ENCODE assay signal across 21 cellular contexts in the genomic region with DNA sequence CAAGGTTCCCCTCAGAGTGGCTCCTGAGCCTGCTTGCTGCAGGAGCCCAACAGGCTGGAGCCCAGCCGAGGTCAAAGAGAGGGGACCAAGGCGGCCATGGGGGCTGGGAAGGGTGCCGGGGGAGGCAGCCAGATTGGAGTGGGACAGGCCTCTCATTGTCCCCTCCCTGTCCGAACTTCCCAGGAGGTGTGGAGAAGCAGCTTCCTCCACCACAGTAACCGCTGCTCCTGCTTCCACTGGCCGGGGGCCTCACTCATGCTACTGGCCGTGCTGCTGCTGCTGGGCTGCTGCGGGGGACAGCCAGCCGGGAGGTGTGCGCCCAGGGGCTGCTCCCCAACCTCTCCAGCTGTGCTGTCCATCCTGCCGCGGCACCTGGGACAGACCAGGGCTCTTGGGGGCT. TPM values are rescaled to one million over a fixed set of nuclear protein-coding genes. Genes with fewer than 3 reads are reported as not detected.
A peak's percentile ranks its signal among the peaks of the same experiment; 100 is the strongest.
DNase-seq lines count a peak whose midpoint lies in the region; TF ChIP-seq lines count a peak whose summit lies in the region.
"Had no signal": no experiment of that assay in that cellular context is flagged by ENCODE, and none has a peak within 500 bp of the region (broad histone marks: within the 10 kb centered on the region; RNA-seq: fewer than 3 reads in every experiment).

No MANE protein-coding gene starts in this region.

- H3K9me3 Mint-ChIP-seq in type B pancreatic cell = no peaks in the 10 kb centered on the region
- H3K9me3 Mint-ChIP-seq: CD4-positive, alpha-beta memory T cell; GM23338 had no signal

- H3K27ac ChIP-seq in BLaER1 (peak overlapping the region; percentile 96), caudate nucleus (ENCODE audit: low read depth, low read length) (peak overlapping the region; percentile 30), right atrium auricular region (peak overlapping the region; percentile 31 to 37), skeletal muscle tissue (ENCODE audit: low read depth, low read length) (no peak overlapping the region)
- H3K27ac ChIP-seq: SJSA1 had no signal

- H3K9ac ChIP-seq in BLaER1 = peak overlapping the region; percentile 80
- peak overlapping the region in 2 of 3 donors; percentile 50 to 54 for H3K9ac ChIP-seq in skeletal muscle tissue (ENCODE audit: low read depth in 1 of 3, low read length in 3 of 3)

- H3K36me3 ChIP-seq in BLaER1 = peaks cover 20% of the 10 kb centered on the region
- H3K36me3 ChIP-seq in right atrium auricular region = no peaks in the 10 kb centered on the region
- H3K36me3 ChIP-seq in skeletal muscle tissue (ENCODE audit: control insufficient read depth in 3 of 3, insufficient read depth in 3 of 3, low read length in 3 of 3) = peaks cover 2 to 6% (median 3%) of the 10 kb centered on the region in 3 donors

- H3K27me3 Mint-ChIP-seq in type B pancreatic cell = no peaks in the 10 kb centered on the region
- H3K27me3 Mint-ChIP-seq: CD4-positive, alpha-beta memory T cell had no signal

- H3K4me3 Mint-ChIP-seq in type B pancreatic cell = no peak overlapping the region
- H3K4me3 Mint-ChIP-seq: GM23338 had no signal

- no peak overlapping the region for H3K4me3 ChIP-seq in BLaER1
- H3K4me3 ChIP-seq in right atrium auricular region = no peak overlapping the region
- H3K4me3 ChIP-seq in skeletal muscle tissue (ENCODE audit: low read length in 3 of 3) = no peak overlapping the region
- H3K4me3 ChIP-seq: GM12878, GM23338, SJSA1 had no signal

- no peaks in the 10 kb centered on the region for H3K36me3 Mint-ChIP-seq in type B pancreatic cell

- no peak overlapping the region for H3K27ac Mint-ChIP-seq in type B pancreatic cell
- H3K27ac Mint-ChIP-seq: GM23338 had no signal

- H3K4me1 ChIP-seq in BLaER1 (peaks cover 95% of the 10 kb centered on the region), right atrium auricular region (peaks cover 0 to 76% of the 10 kb centered on the region in 2 donors), skeletal muscle tissue (ENCODE audit: control insufficient read depth in 3 of 3, insufficient read depth in 3 of 3, low read length in 3 of 3) (peaks cover 81 to 93% (median 87%) of the 10 kb centered on the region in 3 donors)

- H3K4me2 ChIP-seq in BLaER1 = peak overlapping the region; percentile 96
- H3K4me2 ChIP-seq: GM23338 had no signal

- peaks cover 17% of the 10 kb centered on the region for H3K4me1 Mint-ChIP-seq in type B pancreatic cell (ENCODE audit: unreplicated experiment)

- TF ChIP-seq CTCF in right atrium auricular region (IDR thresholded peaks at IDR 0.05) (no peak), type B pancreatic cell (conservative IDR thresholded peaks at IDR 0.05) (no peak)

- DNase-seq in caudate nucleus (lab: John Stamatoyannopoulos, UW) (no peak), right atrium auricular region (ENCODE audit: low spot score) (no peak), SHP77 (lab: John Stamatoyannopoulos, UW) (no peak), retina (no peak), type B pancreatic cell (ENCODE audit: extremely low spot score, unreplicated experiment) (no peak), islet precursor cell (no peak)
- DNase-seq: ACHN; AML-193; CD4-positive, alpha-beta memory T cell; DND-41; GDM1; MV-4-11; NCI-H1417; NCI-H187 treated with DMSO at 0.1 percent for 48 hours; NCI-H69; RPMI8226 had no signal

- H3K9me3 ChIP-seq in BLaER1 (no peaks in the 10 kb centered on the region), right atrium auricular region (no peaks in the 10 kb centered on the region), skeletal muscle tissue (ENCODE audit: control insufficient read depth in 3 of 3, low read length in 3 of 3) (no peaks in the 10 kb centered on the region)
- H3K9me3 ChIP-seq: SJSA1 had no signal

- H3K27me3 ChIP-seq in BLaER1 (no peaks in the 10 kb centered on the region), right atrium auricular region (no peaks in the 10 kb centered on the region), skeletal muscle tissue (ENCODE audit: control insufficient read depth in 3 of 3, insufficient read depth in 3 of 3, low read length in 3 of 3) (no peaks in the 10 kb centered on the region)
- H3K27me3 ChIP-seq: SJSA1 had no signal

- H4K20me1 ChIP-seq in BLaER1 = no peaks in the 10 kb centered on the region

RNA-seq across cellular contexts. Expression of a gene that starts 29.3 kb away (rescaled TPM):
- 10 to 100 TPM; 56.3 to 61.6 TPM for total RNA-seq in right atrium auricular region
- 18.3 TPM for total RNA-seq in skeletal muscle tissue
- total RNA-seq in type B pancreatic cell (ENCODE audit: low replicate concordance) = 86.5 and 112 TPM in 2 replicates

RNA-seq across cellular contexts. Expression of a gene that starts 29.6 kb away (rescaled TPM):
- total RNA-seq in right atrium auricular region (10 to 100 TPM; 18.3 to 28.7 TPM), skeletal muscle tissue (8.9 TPM), type B pancreatic cell (ENCODE audit: low replicate concordance) (29.5 and 31.2 TPM in 2 replicates)

RNA-seq across cellular contexts. Expression of a gene that starts 30.6 kb away (rescaled TPM):
- total RNA-seq in right atrium auricular region (10 to 100 TPM in 1 of 2 donors, 1 to 10 TPM in 1; 9.6 to 13.8 TPM), skeletal muscle tissue (15.7 TPM), type B pancreatic cell (ENCODE audit: low replicate concordance) (28.4 and 41.0 TPM in 2 replicates)

RNA-seq across cellular contexts. Expression of a gene that starts 39.8 kb away (rescaled TPM):
- total RNA-seq in right atrium auricular region (1 to 10 TPM; 4.1 to 8.5 TPM), skeletal muscle tissue (4.7 TPM), type B pancreatic cell (ENCODE audit: low replicate concordance) (90.6 and 226 TPM in 2 replicates)
